Comparison of ENCODE assay signal across 1 cellular context in genomic region chr6:16762265-16762546, GRCh38.
A peak's percentile ranks its signal among the peaks of the same experiment; 100 is the strongest.
TF ChIP-seq lines count a peak whose summit lies in the region.

No MANE protein-coding gene starts in this region.

TF ChIP-seq in HepG2, 621 proteins besides CTCF, POLR2A, EP300 and RAD21 (continued from another document):
- TF ChIP-seq ZBTB40 (IDR thresholded peaks at IDR 0.05), result no peak
- TF ChIP-seq ZBTB40 (CRISPR knock-in tag; IDR thresholded peaks at IDR 0.05), result 0 out of 2 replicates have a peak, but pooled peaks have one; percentile 7
- TF ChIP-seq, protein P1, sequence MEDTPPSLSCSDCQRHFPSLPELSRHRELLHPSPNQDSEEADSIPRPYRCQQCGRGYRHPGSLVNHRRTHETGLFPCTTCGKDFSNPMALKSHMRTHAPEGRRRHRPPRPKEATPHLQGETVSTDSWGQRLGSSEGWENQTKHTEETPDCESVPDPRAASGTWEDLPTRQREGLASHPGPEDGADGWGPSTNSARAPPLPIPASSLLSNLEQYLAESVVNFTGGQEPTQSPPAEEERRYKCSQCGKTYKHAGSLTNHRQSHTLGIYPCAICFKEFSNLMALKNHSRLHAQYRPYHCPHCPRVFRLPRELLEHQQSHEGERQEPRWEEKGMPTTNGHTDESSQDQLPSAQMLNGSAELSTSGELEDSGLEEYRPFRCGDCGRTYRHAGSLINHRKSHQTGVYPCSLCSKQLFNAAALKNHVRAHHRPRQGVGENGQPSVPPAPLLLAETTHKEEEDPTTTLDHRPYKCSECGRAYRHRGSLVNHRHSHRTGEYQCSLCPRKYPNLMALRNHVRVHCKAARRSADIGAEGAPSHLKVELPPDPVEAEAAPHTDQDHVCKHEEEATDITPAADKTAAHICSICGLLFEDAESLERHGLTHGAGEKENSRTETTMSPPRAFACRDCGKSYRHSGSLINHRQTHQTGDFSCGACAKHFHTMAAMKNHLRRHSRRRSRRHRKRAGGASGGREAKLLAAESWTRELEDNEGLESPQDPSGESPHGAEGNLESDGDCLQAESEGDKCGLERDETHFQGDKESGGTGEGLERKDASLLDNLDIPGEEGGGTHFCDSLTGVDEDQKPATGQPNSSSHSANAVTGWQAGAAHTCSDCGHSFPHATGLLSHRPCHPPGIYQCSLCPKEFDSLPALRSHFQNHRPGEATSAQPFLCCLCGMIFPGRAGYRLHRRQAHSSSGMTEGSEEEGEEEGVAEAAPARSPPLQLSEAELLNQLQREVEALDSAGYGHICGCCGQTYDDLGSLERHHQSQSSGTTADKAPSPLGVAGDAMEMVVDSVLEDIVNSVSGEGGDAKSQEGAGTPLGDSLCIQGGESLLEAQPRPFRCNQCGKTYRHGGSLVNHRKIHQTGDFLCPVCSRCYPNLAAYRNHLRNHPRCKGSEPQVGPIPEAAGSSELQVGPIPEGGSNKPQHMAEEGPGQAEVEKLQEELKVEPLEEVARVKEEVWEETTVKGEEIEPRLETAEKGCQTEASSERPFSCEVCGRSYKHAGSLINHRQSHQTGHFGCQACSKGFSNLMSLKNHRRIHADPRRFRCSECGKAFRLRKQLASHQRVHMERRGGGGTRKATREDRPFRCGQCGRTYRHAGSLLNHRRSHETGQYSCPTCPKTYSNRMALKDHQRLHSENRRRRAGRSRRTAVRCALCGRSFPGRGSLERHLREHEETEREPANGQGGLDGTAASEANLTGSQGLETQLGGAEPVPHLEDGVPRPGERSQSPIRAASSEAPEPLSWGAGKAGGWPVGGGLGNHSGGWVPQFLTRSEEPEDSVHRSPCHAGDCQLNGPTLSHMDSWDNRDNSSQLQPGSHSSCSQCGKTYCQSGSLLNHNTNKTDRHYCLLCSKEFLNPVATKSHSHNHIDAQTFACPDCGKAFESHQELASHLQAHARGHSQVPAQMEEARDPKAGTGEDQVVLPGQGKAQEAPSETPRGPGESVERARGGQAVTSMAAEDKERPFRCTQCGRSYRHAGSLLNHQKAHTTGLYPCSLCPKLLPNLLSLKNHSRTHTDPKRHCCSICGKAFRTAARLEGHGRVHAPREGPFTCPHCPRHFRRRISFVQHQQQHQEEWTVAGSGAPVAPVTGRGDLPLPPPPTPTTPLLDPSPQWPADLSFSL (CRISPR knock-in tag; IDR thresholded peaks at IDR 0.05), result no peak
- TF ChIP-seq, protein P2, sequence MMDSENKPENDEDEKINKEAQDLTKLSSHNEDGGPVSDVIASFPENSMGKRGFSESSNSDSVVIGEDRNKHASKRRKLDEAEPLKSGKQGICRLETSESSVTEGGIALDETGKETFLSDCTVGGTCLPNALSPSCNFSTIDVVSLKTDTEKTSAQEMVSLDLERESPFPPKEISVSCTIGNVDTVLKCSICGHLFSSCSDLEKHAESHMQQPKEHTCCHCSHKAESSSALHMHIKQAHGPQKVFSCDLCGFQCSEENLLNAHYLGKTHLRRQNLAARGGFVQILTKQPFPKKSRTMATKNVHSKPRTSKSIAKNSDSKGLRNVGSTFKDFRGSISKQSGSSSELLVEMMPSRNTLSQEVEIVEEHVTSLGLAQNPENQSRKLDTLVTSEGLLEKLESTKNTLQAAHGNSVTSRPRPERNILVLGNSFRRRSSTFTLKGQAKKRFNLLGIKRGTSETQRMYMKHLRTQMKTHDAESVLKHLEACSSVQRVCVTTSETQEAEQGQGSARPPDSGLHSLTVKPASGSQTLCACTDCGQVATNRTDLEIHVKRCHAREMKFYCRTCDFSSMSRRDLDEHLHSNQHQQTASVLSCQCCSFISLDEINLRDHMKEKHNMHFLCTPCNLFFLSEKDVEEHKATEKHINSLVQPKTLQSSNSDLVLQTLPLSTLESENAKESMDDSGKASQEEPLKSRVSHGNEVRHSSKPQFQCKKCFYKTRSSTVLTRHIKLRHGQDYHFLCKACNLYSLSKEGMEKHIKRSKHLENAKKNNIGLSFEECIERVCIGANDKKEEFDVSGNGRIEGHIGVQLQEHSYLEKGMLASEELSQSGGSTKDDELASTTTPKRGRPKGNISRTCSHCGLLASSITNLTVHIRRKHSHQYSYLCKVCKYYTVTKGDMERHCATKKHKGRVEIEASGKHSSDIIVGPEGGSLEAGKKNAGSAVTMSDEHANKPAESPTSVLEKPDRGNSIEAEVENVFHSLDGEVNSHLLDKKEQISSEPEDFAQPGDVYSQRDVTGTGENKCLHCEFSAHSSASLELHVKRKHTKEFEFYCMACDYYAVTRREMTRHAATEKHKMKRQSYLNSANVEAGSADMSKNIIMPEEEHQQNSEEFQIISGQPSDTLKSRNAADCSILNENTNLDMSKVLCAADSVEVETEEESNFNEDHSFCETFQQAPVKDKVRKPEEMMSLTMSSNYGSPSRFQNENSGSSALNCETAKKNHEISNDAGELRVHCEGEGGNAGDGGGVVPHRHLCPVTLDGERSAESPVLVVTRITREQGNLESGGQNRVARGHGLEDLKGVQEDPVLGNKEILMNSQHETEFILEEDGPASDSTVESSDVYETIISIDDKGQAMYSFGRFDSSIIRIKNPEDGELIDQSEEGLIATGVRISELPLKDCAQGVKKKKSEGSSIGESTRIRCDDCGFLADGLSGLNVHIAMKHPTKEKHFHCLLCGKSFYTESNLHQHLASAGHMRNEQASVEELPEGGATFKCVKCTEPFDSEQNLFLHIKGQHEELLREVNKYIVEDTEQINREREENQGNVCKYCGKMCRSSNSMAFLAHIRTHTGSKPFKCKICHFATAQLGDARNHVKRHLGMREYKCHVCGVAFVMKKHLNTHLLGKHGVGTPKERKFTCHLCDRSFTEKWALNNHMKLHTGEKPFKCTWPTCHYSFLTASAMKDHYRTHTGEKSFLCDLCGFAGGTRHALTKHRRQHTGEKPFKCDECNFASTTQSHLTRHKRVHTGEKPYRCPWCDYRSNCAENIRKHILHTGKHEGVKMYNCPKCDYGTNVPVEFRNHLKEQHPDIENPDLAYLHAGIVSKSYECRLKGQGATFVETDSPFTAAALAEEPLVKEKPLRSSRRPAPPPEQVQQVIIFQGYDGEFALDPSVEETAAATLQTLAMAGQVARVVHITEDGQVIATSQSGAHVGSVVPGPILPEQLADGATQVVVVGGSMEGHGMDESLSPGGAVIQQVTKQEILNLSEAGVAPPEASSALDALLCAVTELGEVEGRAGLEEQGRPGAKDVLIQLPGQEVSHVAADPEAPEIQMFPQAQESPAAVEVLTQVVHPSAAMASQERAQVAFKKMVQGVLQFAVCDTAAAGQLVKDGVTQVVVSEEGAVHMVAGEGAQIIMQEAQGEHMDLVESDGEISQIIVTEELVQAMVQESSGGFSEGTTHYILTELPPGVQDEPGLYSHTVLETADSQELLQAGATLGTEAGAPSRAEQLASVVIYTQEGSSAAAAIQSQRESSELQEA (CRISPR knock-in tag; IDR thresholded peaks at IDR 0.05; ENCODE audit: not compliant biosample characterization), result no peak
- TF ChIP-seq, protein P3, sequence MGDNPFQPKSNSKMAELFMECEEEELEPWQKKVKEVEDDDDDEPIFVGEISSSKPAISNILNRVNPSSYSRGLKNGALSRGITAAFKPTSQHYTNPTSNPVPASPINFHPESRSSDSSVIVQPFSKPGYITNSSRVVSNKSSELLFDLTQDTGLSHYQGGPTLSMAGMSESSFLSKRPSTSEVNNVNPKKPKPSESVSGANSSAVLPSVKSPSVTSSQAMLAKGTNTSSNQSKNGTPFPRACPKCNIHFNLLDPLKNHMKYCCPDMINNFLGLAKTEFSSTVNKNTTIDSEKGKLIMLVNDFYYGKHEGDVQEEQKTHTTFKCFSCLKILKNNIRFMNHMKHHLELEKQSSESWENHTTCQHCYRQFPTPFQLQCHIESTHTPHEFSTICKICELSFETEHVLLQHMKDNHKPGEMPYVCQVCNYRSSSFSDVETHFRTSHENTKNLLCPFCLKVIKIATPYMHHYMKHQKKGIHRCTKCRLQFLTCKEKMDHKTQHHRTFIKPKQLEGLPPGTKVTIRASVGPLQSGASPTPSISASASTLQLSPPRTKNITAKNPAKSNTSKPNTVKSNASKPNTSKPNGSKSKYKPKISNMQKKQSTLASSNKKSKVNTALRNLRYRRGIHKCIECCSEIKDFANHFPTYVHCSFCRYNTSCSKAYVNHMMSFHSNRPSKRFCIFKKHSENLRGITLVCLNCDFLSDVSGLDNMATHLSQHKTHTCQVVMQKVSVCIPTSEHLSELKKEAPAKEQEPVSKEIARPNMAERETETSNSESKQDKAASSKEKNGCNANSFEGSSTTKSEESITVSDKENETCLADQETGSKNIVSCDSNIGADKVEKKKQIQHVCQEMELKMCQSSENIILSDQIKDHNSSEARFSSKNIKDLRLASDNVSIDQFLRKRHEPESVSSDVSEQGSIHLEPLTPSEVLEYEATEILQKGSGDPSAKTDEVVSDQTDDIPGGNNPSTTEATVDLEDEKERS (CRISPR knock-in tag; IDR thresholded peaks at IDR 0.05), result peak; percentile 42; the same call in 1 of the 2 replicates
- TF ChIP-seq ZSCAN29 (CRISPR knock-in tag; conservative IDR thresholded peaks at IDR 0.05), result no peak
- no peak for TF ChIP-seq ZNF75D (CRISPR knock-in tag; IDR thresholded peaks at IDR 0.05; ENCODE audit: borderline replicate concordance)
- TF ChIP-seq MLXIP (CRISPR knock-in tag; IDR thresholded peaks at IDR 0.05; ENCODE audit: borderline replicate concordance), result 0 out of 2 replicates have a peak, but pooled peaks have one; percentile 29
- no peak for TF ChIP-seq ZBTB7A (CRISPR knock-in tag; IDR thresholded peaks at IDR 0.05)
- no peak for TF ChIP-seq ZFP41 (CRISPR knock-in tag; IDR thresholded peaks at IDR 0.05; ENCODE audit: borderline replicate concordance)
- TF ChIP-seq PAWR (CRISPR knock-in tag; IDR thresholded peaks at IDR 0.05; ENCODE audit: borderline replicate concordance), result 0 out of 2 replicates have a peak, but pooled peaks have one; percentile 19
- TF ChIP-seq ONECUT2 (CRISPR knock-in tag; IDR thresholded peaks at IDR 0.05), result no peak
